In genomic region chr1:235202447-235202846, GRCh38 we compare ENCODE assay signal across 6 cellular contexts. TPM values are rescaled to one million over a fixed set of nuclear protein-coding genes. Genes with fewer than 3 reads are reported as not detected.
A peak's percentile ranks its signal among the peaks of the same experiment; 100 is the strongest.
DNase-seq lines count a peak whose midpoint lies in the region; ATAC-seq, FAIRE-seq and TF ChIP-seq lines count a peak whose summit lies in the region.
"Not testable (repeated sequence)": the region's sequence is repeated elsewhere in the genome, so short reads cannot be mapped to it uniquely, and the experiment has no call there.

No MANE protein-coding gene starts in this region.

- POLR2A ChIA-PET in HEK293 (lab: Yijun Ruan, JAX); WTC11 (lab: Charles Lee); K562 (lab: Yijun Ruan, JAX): not testable (repeated sequence)

- not testable (repeated sequence) for H2AFZ ChIP-seq in K562 (ENCODE audit: low read depth, low read length)

- not testable (repeated sequence) for H3K36me3 Mint-ChIP-seq in WTC11; activated naive CD4-positive, alpha-beta T cell treated with anti-CD3 and anti-CD28 coated beads, Interleukin-2, amount 50 U/mL, for 24 hours
- peaks cover 24% of the 10 kb centered on the region for H3K36me3 Mint-ChIP-seq in progenitor cell of endocrine pancreas (ENCODE audit: insufficient read depth)

- H3K9me3 Mint-ChIP-seq in WTC11; activated naive CD4-positive, alpha-beta T cell treated with anti-CD3 and anti-CD28 coated beads, Interleukin-2, amount 50 U/mL, for 24 hours; progenitor cell of endocrine pancreas (ENCODE audit: low read depth): not testable (repeated sequence)

- H3K27me3 ChIP-seq in K562 (ENCODE audit: control insufficient read depth in 2 of 2, insufficient read depth in 2 of 2, low read length in 2 of 2), result not testable (repeated sequence)

- not testable (repeated sequence) for ATAC-seq in WTC11, K562

- not testable (repeated sequence) for H3K9ac ChIP-seq in K562 (ENCODE audit: insufficient read depth in 1 of 2, low read depth in 2 of 2, low read length in 2 of 2)

- not testable (repeated sequence) for TF ChIP-seq RAD21 in K562 (CRISPR knock-in tag; conservative IDR thresholded peaks at IDR 0.05 in 1 of 2, IDR thresholded peaks at IDR 0.05 in 1 of 2)

- not testable (repeated sequence) for H3K79me2 ChIP-seq in K562 (ENCODE audit: control insufficient read depth, insufficient read depth, low read length)

- BruUV-seq in K562 (replicated peaks; lab: Mats Ljungman, UMichigan), result not testable (repeated sequence)

- not testable (repeated sequence) for TF ChIP-seq CTCF in HEK293 (tag by site-specific recombination; IDR thresholded peaks at IDR 0.05); WTC11 (IDR thresholded peaks at IDR 0.05); K562 (IDR thresholded peaks at IDR 0.05 in 2 of 3, conservative IDR thresholded peaks at IDR 0.05 in 1 of 3; ENCODE audit: insufficient read depth in 2 of 3, low read depth in 1 of 3, low read length in 3 of 3); progenitor cell of endocrine pancreas (IDR thresholded peaks at IDR 0.05; ENCODE audit: unreplicated experiment)

- H3K9me1 ChIP-seq in K562 (ENCODE audit: control insufficient read depth, insufficient read depth, low read length), result not testable (repeated sequence)

- in situ Hi-C loops in K562 (cut with MboI), result not testable (repeated sequence)

- not testable (repeated sequence) for H3K27ac ChIP-seq in HEK293 (ENCODE audit: extremely low read depth, low read depth, low read length); K562 (ENCODE audit: extremely low read depth, low read depth, low read length)

- H3K4me3 Mint-ChIP-seq in WTC11; activated naive CD4-positive, alpha-beta T cell treated with anti-CD3 and anti-CD28 coated beads, Interleukin-2, amount 50 U/mL, for 24 hours; progenitor cell of endocrine pancreas (ENCODE audit: low read depth): not testable (repeated sequence)

- not testable (repeated sequence) for TF ChIP-seq EP300 in K562 (IDR thresholded peaks at IDR 0.05; ENCODE audit: low read length)

- H3K4me3 ChIP-seq in HEK293 (ENCODE audit: low read depth, low read length); K562: not testable (repeated sequence)

- not testable (repeated sequence) for H3K9me3 ChIP-seq in HEK293 (ENCODE audit: control insufficient read depth, insufficient read depth, low read depth, low read length); K562 (replicated peaks; ENCODE audit: control insufficient read depth, insufficient read depth, low read depth, low read length)

- not testable (repeated sequence) for H3K4me1 ChIP-seq in HEK293 (ENCODE audit: control insufficient read depth, insufficient read depth, low read length)
- H3K4me1 ChIP-seq in K562 (replicated peaks in 1 of 2; ENCODE audit: control insufficient read depth in 2 of 2, insufficient read depth in 2 of 2, low read length in 2 of 2), result peaks cover 0 to 12% of the 10 kb centered on the region in 2 experiments; a peak in 2 of 5 replicates

- not testable (repeated sequence) for H3K4me2 ChIP-seq in K562 (ENCODE audit: insufficient read depth, low read length)

- intact Hi-C loops in K562 (cut with micrococcal nuclease); posterior vena cava (cut with DNase I): not testable (repeated sequence)

- not testable (repeated sequence) for H3K27ac Mint-ChIP-seq in WTC11
- H3K27ac Mint-ChIP-seq in activated naive CD4-positive, alpha-beta T cell treated with anti-CD3 and anti-CD28 coated beads, Interleukin-2, amount 50 U/mL, for 24 hours, result peak overlapping the region; percentile 41
- H3K27ac Mint-ChIP-seq in progenitor cell of endocrine pancreas, result peak overlapping the region; percentile 78

- not testable (repeated sequence) for H3K27me3 Mint-ChIP-seq in WTC11 (ENCODE audit: low read depth); activated naive CD4-positive, alpha-beta T cell treated with anti-CD3 and anti-CD28 coated beads, Interleukin-2, amount 50 U/mL, for 24 hours; progenitor cell of endocrine pancreas

- H3K4me1 Mint-ChIP-seq in WTC11, result peaks cover 29% of the 10 kb centered on the region
- peaks cover 37% of the 10 kb centered on the region for H3K4me1 Mint-ChIP-seq in activated naive CD4-positive, alpha-beta T cell treated with anti-CD3 and anti-CD28 coated beads, Interleukin-2, amount 50 U/mL, for 24 hours
- H3K4me1 Mint-ChIP-seq in progenitor cell of endocrine pancreas (ENCODE audit: low read depth), result not testable (repeated sequence)

- WGBS in K562 (ENCODE audit: insufficient coverage, low coverage, missing lambda C conversion rate), result 95% methylated on average over 5 of the region's 5 CpGs

- not testable (repeated sequence) for FAIRE-seq in K562 (lab: Jason Lieb, UNC)

- TF ChIP-seq POLR2A in K562 (conservative IDR thresholded peaks at IDR 0.05), result not testable (repeated sequence)

- not testable (repeated sequence) for H4K20me1 ChIP-seq in K562 (replicated peaks; ENCODE audit: control insufficient read depth, insufficient read depth, low read length)

- not testable (repeated sequence) for DNase-seq in WTC11 (ENCODE audit: low spot score); K562 (ENCODE audit: extremely low read depth in 1 of 4, low spot score in 3 of 4); progenitor cell of endocrine pancreas (ENCODE audit: low spot score, unreplicated experiment)
- DNase-seq in posterior vena cava (ENCODE audit: low spot score), result peak; percentile 15

- H3K36me3 ChIP-seq in HEK293 (ENCODE audit: control insufficient read depth in 2 of 2, insufficient read depth in 1 of 2, low read length in 2 of 2), result peaks cover 13 to 38% of the 10 kb centered on the region in 2 experiments
- H3K36me3 ChIP-seq in K562 (ENCODE audit: control insufficient read depth, insufficient read depth, low read length), result peaks cover 16% of the 10 kb centered on the region; the same call in 2 of the 3 replicates

- CTCF ChIA-PET in HEK293 (lab: Yijun Ruan, JAX), result interaction anchor here (1.2 kb wide), 1 partner anchor 13 kb away, joined by 4 read pairs; no protein-coding TSS in a partner anchor
- CTCF ChIA-PET in WTC11 (lab: Charles Lee), result interaction anchor here (1.3 to 2.3 kb wide), 2 partner anchors 20 to 213 kb away, joined by 5 to 6 read pairs; no protein-coding TSS in a partner anchor
- CTCF ChIA-PET in K562 (lab: Yijun Ruan, JAX; ENCODE audit: low intra/inter-chr PET ratio), result not testable (repeated sequence)

TF ChIP-seq in HEK293, 187 proteins besides CTCF, POLR2A, EP300 and RAD21:
- peak; percentile 77 for TF ChIP-seq ZNF121 (tag by site-specific recombination; IDR thresholded peaks at IDR 0.05)

TF ChIP-seq in WTC11, 78 proteins besides CTCF, POLR2A, EP300 and RAD21:
- peak; percentile 57; the same call in 1 of the 2 replicates for TF ChIP-seq ZNF121 (CRISPR knock-in tag; IDR thresholded peaks at IDR 0.05)
TF ChIP-seq in WTC11: peak in this region for 1; not testable (repeated sequence) for 77.

TF ChIP-seq in K562, 482 proteins besides CTCF, POLR2A, EP300 and RAD21:
- TF ChIP-seq ZNF121 (CRISPR knock-in tag; conservative IDR thresholded peaks at IDR 0.05), result 0 out of 2 replicates have a peak, but pooled peaks have one; percentile 35

RNA-seq across cellular contexts. Expression of gene RBM34, which starts 41.4 kb away (rescaled TPM):
- total RNA-seq in WTC11 (2021), result 97.4 to 112 TPM (median 104 TPM) in 3 replicates
- total RNA-seq in K562 (2011; cell fraction: chromatin; rRNA removed; ENCODE audit: low replicate concordance), result 85.0 and 159 TPM in 2 replicates
- 54.9 and 55.4 TPM in 2 replicates for total RNA-seq in K562 (2011; cell fraction: nucleolus; rRNA removed)
- 63.6 and 66.9 TPM in 2 replicates for total RNA-seq in K562 (2011; cell fraction: nucleoplasm; rRNA removed)
- total RNA-seq in K562 (2014; rRNA removed), result 96.6 and 98.2 TPM in 2 replicates
- 135 and 160 TPM in 2 replicates for total RNA-seq in K562 (2014; rRNA removed; fragmentation: Illumina TruSeq; extraction: Trizol)
- total RNA-seq in K562 (2015; rRNA removed; fragmentation: Illumina TruSeq; extraction: Trizol), result 154 and 162 TPM in 2 replicates
- 116 and 118 TPM in 2 replicates for total RNA-seq in K562 (2021)
- 57.7 and 64.0 TPM in 2 replicates for polyA plus RNA-seq in K562 (2011; rRNA removed)
- polyA plus RNA-seq in K562 (2011; cell fraction: cytosol; rRNA removed), result 24.3 and 29.9 TPM in 2 replicates
- 26.5 and 31.5 TPM in 2 replicates for polyA plus RNA-seq in K562 (2011; cell fraction: nucleus; rRNA removed)
- polyA plus RNA-seq in K562 (2012), result 146 and 159 TPM in 2 replicates
- polyA plus RNA-seq in K562 (2014; fragmentation: Illumina TruSeq; extraction: Trizol), result 145 and 178 TPM in 2 replicates
- polyA plus RNA-seq in K562 (2014; fragmentation: Nextera tagmentation; extraction: Ambion mirVana), result 100 to 1,000 TPM; 116 to 141 TPM
- 99.9 and 124 TPM in 2 replicates for polyA plus RNA-seq in K562 (2014; rRNA removed)
- polyA minus RNA-seq in K562 (2011; rRNA and poly(A)+ RNA removed), result 26.5 and 35.5 TPM in 2 replicates
- 15.4 and 17.8 TPM in 2 replicates for polyA minus RNA-seq in K562 (2011; cell fraction: cytosol; rRNA and poly(A)+ RNA removed)
- 34.7 and 56.6 TPM in 2 replicates for polyA minus RNA-seq in K562 (2011; cell fraction: nucleus; rRNA and poly(A)+ RNA removed)
- 10 to 100 TPM; 57.7 to 61.1 TPM for total RNA-seq in posterior vena cava
- 68.4 and 75.0 TPM in 2 replicates for total RNA-seq in progenitor cell of endocrine pancreas
